25 cellular contexts compared by ENCODE assay signal in genomic region chrX:2682582-2683177, GRCh38.
"Had no signal": no experiment of that assay in that cellular context is flagged by ENCODE, and none has a peak within 500 bp of the region (broad histone marks: within the 10 kb centered on the region; RNA-seq: fewer than 3 reads in every experiment).

No MANE protein-coding gene starts in this region.

- H3K27ac Mint-ChIP-seq: immature natural killer cell; memory B cell; naive thymus-derived CD4-positive, alpha-beta T cell; nephron; neural progenitor cell; progenitor cell of endocrine pancreas; stimulated activated naive CD8-positive, alpha-beta T cell treated with anti-CD3 and anti-CD28 coated beads, Interleukin-15, amount 100 ng/mL, for 72 hours; type B pancreatic cell had no signal

- H3K36me3 Mint-ChIP-seq: neural progenitor cell, type B pancreatic cell had no signal

- DNase-seq: dermis blood vessel endothelial cell; effector memory CD4-positive, alpha-beta T cell; hypothalamus; immature natural killer cell; islet precursor cell; kidney glomerular epithelial cell; midbrain; naive thymus-derived CD4-positive, alpha-beta T cell; right lobe of liver; small intestine; stimulated activated CD4-positive, alpha-beta T cell treated with anti-CD3 and anti-CD28 coated beads, Interleukin-15, amount 100 ng/mL, for 24 hours; stimulated activated CD4-positive, alpha-beta T cell treated with anti-CD3 and anti-CD28 coated beads, Interleukin-4, amount 100 ng/mL, for 1 hour; stimulated activated CD8-positive, alpha-beta memory T cell treated with anti-CD3 and anti-CD28 coated beads, Interleukin-4, amount 100 ng/mL, for 48 hours; stimulated activated naive CD4-positive, alpha-beta T cell; stimulated activated naive CD8-positive, alpha-beta T cell treated with anti-CD3 and anti-CD28 coated beads, Interleukin-15, amount 100 ng/mL, for 72 hours; thyroid gland had no signal

- H3K9me3 Mint-ChIP-seq: immature natural killer cell; nephron; neural progenitor cell; stimulated activated naive CD8-positive, alpha-beta T cell treated with anti-CD3 and anti-CD28 coated beads, Interleukin-15, amount 100 ng/mL, for 72 hours; type B pancreatic cell had no signal

- H3K4me1 Mint-ChIP-seq: immature natural killer cell; memory B cell; stimulated activated naive CD8-positive, alpha-beta T cell treated with anti-CD3 and anti-CD28 coated beads, Interleukin-15, amount 100 ng/mL, for 72 hours had no signal

- H3K4me1 ChIP-seq: neural progenitor cell, right lobe of liver, thyroid gland had no signal

- ATAC-seq: naive thymus-derived CD4-positive, alpha-beta T cell; right lobe of liver; stimulated activated naive CD8-positive, alpha-beta T cell treated with anti-CD3 and anti-CD28 coated beads, Interleukin-15, amount 100 ng/mL, for 72 hours had no signal

- H3K4me3 Mint-ChIP-seq: immature natural killer cell; memory B cell; naive thymus-derived CD4-positive, alpha-beta T cell; nephron; neural progenitor cell; stimulated activated naive CD8-positive, alpha-beta T cell treated with anti-CD3 and anti-CD28 coated beads, Interleukin-15, amount 100 ng/mL, for 72 hours; type B pancreatic cell had no signal

- H3K4me3 ChIP-seq: coronary artery, esophagus muscularis mucosa, lung, neural progenitor cell, right lobe of liver, thyroid gland had no signal

- H3K27me3 ChIP-seq: esophagus muscularis mucosa, neural progenitor cell, right lobe of liver, thyroid gland had no signal

- H3K9me3 ChIP-seq: esophagus muscularis mucosa, right lobe of liver, thyroid gland had no signal

- H3K27me3 Mint-ChIP-seq: progenitor cell of endocrine pancreas; stimulated activated naive CD8-positive, alpha-beta T cell treated with anti-CD3 and anti-CD28 coated beads, Interleukin-15, amount 100 ng/mL, for 72 hours; type B pancreatic cell had no signal

- H3K36me3 ChIP-seq: esophagus muscularis mucosa, neural progenitor cell, right lobe of liver, thyroid gland had no signal

- H3K27ac ChIP-seq: coronary artery, esophagus muscularis mucosa, neural progenitor cell, parathyroid adenoma, right lobe of liver, thyroid gland had no signal

- H2AFZ ChIP-seq: neural progenitor cell, parathyroid adenoma had no signal

- H3K9ac ChIP-seq: neural progenitor cell, parathyroid adenoma had no signal

- H3K4me2 ChIP-seq: neural progenitor cell had no signal
